ENCODE assay signal across 9 cellular contexts in the genomic region with DNA sequence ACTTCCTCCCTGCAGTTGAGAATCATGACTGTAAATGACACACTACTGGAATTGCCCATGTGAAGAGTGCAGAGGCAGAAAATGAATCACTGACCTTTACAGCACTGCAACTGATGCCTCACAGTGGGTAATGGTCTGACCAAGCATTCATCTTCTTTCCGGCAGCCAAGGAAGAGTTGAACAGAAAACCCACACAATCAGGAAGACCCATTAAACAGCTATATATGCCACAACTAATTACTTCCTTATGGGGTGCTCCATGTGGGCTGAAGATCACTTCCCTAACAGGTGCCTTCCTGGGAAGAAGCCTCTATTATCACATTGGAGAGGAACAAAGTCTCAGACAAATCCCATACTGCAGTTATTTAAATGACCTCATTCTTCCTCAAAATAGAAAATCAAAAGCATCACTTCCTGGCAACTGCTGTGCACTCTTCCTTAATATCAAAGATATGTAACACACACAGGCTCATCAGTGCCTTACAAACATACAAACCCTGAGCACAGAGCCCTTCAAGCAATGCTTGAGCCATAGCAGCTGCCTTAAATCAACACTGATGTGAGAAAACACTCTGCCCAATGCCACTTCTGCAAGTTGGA. TPM values are rescaled to one million over a fixed set of nuclear protein-coding genes. Genes with fewer than 3 reads are reported as not detected.
DNase-seq lines count a peak whose midpoint lies in the region; ATAC-seq and TF ChIP-seq lines count a peak whose summit lies in the region.
"Had no signal": no experiment of that assay in that cellular context is flagged by ENCODE, and none has a peak within 500 bp of the region (broad histone marks: within the 10 kb centered on the region; RNA-seq: fewer than 3 reads in every experiment).

No MANE protein-coding gene starts in this region.

- no peak overlapping the region for H3K4me3 Mint-ChIP-seq in activated naive CD4-positive, alpha-beta T cell treated with anti-CD3 and anti-CD28 coated beads, Interleukin-2, amount 10 ng/mL, durations not matched to agents 7 days and 5 days
- H3K4me3 Mint-ChIP-seq: brain had no signal

- TF ChIP-seq EP300 in transverse colon (IDR thresholded peaks at IDR 0.05; ENCODE audit: low read depth): no peak

- peaks cover 7% of the 10 kb centered on the region for H3K27me3 Mint-ChIP-seq in activated naive CD4-positive, alpha-beta T cell treated with anti-CD3 and anti-CD28 coated beads, Interleukin-2, amount 10 ng/mL, durations not matched to agents 7 days and 5 days

- intact Hi-C loops in transverse colon (cut with DNase I; ENCODE audit: low total_unique reads): no loop called here

- peaks cover 19% of the 10 kb centered on the region for H3K4me1 Mint-ChIP-seq in activated naive CD4-positive, alpha-beta T cell treated with anti-CD3 and anti-CD28 coated beads, Interleukin-2, amount 10 ng/mL, durations not matched to agents 7 days and 5 days

- H3K4me3 ChIP-seq in neutrophil (ENCODE audit: low read depth in 1 of 2, low read length in 1 of 2) (no peak overlapping the region), transverse colon (no peak overlapping the region)

- peaks cover 39 to 41% of the 10 kb centered on the region in 2 experiments for H3K4me1 ChIP-seq in neutrophil (ENCODE audit: control insufficient read depth in 1 of 2, insufficient read depth in 1 of 2, low read depth in 1 of 2, low read length in 1 of 2)
- H3K4me1 ChIP-seq in transverse colon: no peaks in the 10 kb centered on the region

- ATAC-seq in GM18520 (IDR thresholded peaks at IDR 0.05; ENCODE audit: unreplicated experiment): peak; percentile 75
- peak; percentile 77 for ATAC-seq in HG03378 (IDR thresholded peaks at IDR 0.05; ENCODE audit: unreplicated experiment)

- H3K27ac ChIP-seq in neutrophil: peak overlapping the region; percentile 83
- no peak overlapping the region for H3K27ac ChIP-seq in transverse colon

- H3K9me3 ChIP-seq in neutrophil: no peaks in the 10 kb centered on the region
- H3K9me3 ChIP-seq in transverse colon: no peaks in the 10 kb centered on the region

- no peak for TF ChIP-seq POLR2A in transverse colon (IDR thresholded peaks at IDR 0.05)

- peaks cover 2% of the 10 kb centered on the region for H3K9me3 Mint-ChIP-seq in activated naive CD4-positive, alpha-beta T cell treated with anti-CD3 and anti-CD28 coated beads, Interleukin-2, amount 10 ng/mL, durations not matched to agents 7 days and 5 days

- CTCF ChIA-PET in activated naive CD4-positive, alpha-beta T cell treated with anti-CD3 and anti-CD28 coated beads, Interleukin-2, amount 10 ng/mL, durations not matched to agents 7 days and 5 days (lab: Charles Lee): interaction anchor here (1.6 kb wide), 1 partner anchor 19 kb away, joined by 5 read pairs; no protein-coding TSS in a partner anchor

- in situ Hi-C loops in transverse colon (cut with MboI; ENCODE audit: low pct_ligation_motif_present in 1 of 4, low pct_unique_long_range_greater_than_20kb in 1 of 4, low sequenced_read_pairs in 3 of 4): no loop called here

- peak; percentile 60 for DNase-seq in AG08395 (ENCODE audit: low spot score)
- no peak for DNase-seq in activated naive CD4-positive, alpha-beta T cell treated with anti-CD3 and anti-CD28 coated beads, Interleukin-2, amount 10 ng/mL, durations not matched to agents 7 days and 5 days
- DNase-seq in HuH-7 (ENCODE audit: low spot score): no peak
- no peak for DNase-seq in transverse colon
- DNase-seq in NCI-H524 treated with DMSO at 0.1 percent for 48 hours (lab: John Stamatoyannopoulos, UW): no peak

- peaks cover 1% of the 10 kb centered on the region for H3K36me3 Mint-ChIP-seq in activated naive CD4-positive, alpha-beta T cell treated with anti-CD3 and anti-CD28 coated beads, Interleukin-2, amount 10 ng/mL, durations not matched to agents 7 days and 5 days
- H3K36me3 Mint-ChIP-seq: brain had no signal

- TF ChIP-seq CTCF in neutrophil (IDR thresholded peaks at IDR 0.05): no peak
- TF ChIP-seq CTCF in transverse colon (IDR thresholded peaks at IDR 0.05): no peak

- H3K36me3 ChIP-seq in neutrophil (peaks cover 73% of the 10 kb centered on the region), transverse colon (no peaks in the 10 kb centered on the region)

- peak overlapping the region; percentile 13 for H3K27ac Mint-ChIP-seq in activated naive CD4-positive, alpha-beta T cell treated with anti-CD3 and anti-CD28 coated beads, Interleukin-2, amount 10 ng/mL, durations not matched to agents 7 days and 5 days

- 95% methylated on average over 1 of the region's 1 CpG; no CpG with 5 or more reads in 1 of the 2 donors for WGBS in transverse colon (ENCODE audit: low coverage in 1 of 2), 2 donors

- no peaks in the 10 kb centered on the region for H3K27me3 ChIP-seq in neutrophil
- H3K27me3 ChIP-seq in transverse colon: no peaks in the 10 kb centered on the region

RNA-seq across cellular contexts. Expression of a gene that starts 45.8 kb away (rescaled TPM):
- 10 to 100 TPM in 3 of 4 donors, 1 to 10 TPM in 1; 2.8 to 27.2 (median 14.2) TPM for total RNA-seq in transverse colon
